In the genomic region with DNA sequence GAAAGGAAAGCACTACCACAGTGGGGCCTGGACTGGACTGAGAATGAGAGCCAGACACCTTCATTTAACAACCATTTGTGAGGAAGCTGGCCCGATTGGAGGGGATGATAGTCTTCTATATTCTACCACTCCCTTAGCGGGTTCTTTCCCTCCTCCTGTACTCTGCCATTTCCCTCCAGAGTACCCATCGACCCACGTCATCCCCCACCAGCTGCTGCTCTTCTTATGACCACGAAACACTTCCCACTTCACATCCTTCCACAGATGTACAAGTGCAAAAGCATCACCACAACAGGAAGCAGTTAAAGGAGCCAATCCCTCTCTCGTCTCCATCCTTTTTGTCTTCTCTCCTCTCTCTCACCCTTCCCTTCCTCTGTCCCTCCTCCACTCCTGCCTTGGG, we compare ENCODE assay signal across 21 cellular contexts. TPM values are rescaled to one million over a fixed set of nuclear protein-coding genes. Genes with fewer than 3 reads are reported as not detected.
DNase-seq lines count a peak whose midpoint lies in the region; ATAC-seq lines count a peak whose summit lies in the region.
"Had no signal": no experiment of that assay in that cellular context is flagged by ENCODE, and none has a peak within 500 bp of the region (broad histone marks: within the 10 kb centered on the region; RNA-seq: fewer than 3 reads in every experiment).

No MANE protein-coding gene starts in this region.

- H3K4me3 Mint-ChIP-seq in activated CD4-positive, alpha-beta memory T cell treated with anti-CD3 and anti-CD28 coated beads for 36 hours, result no peak overlapping the region
- no peak overlapping the region for H3K4me3 Mint-ChIP-seq in activated CD4-positive, alpha-beta memory T cell treated with anti-CD3 and anti-CD28 coated beads, Interleukin-2, amount 10 ng/mL, durations not matched to agents 7 days and 5 days
- no peak overlapping the region for H3K4me3 Mint-ChIP-seq in effector memory CD8-positive, alpha-beta T cell
- H3K4me3 Mint-ChIP-seq in stimulated activated effector memory CD8-positive, alpha-beta T cell treated with anti-CD3 and anti-CD28 coated beads, Interleukin-12 subunit alpha, Interleukin-12 subunit beta, amount 100 ng/mL, for 72 hours, result no peak overlapping the region
- H3K4me3 Mint-ChIP-seq: activated naive CD4-positive, alpha-beta T cell treated with anti-CD3 and anti-CD28 coated beads, Interleukin-2, amount 50 U/mL, for 24 hours; endodermal cell; nephron had no signal

- no peak overlapping the region for H3K27ac Mint-ChIP-seq in activated CD4-positive, alpha-beta memory T cell treated with anti-CD3 and anti-CD28 coated beads for 36 hours
- no peak overlapping the region for H3K27ac Mint-ChIP-seq in activated CD4-positive, alpha-beta memory T cell treated with anti-CD3 and anti-CD28 coated beads, Interleukin-2, amount 10 ng/mL, durations not matched to agents 7 days and 5 days
- peak overlapping the region in 1 of 2 donors; percentile 36 for H3K27ac Mint-ChIP-seq in effector memory CD8-positive, alpha-beta T cell
- no peak overlapping the region for H3K27ac Mint-ChIP-seq in stimulated activated effector memory CD8-positive, alpha-beta T cell treated with anti-CD3 and anti-CD28 coated beads, Interleukin-12 subunit alpha, Interleukin-12 subunit beta, amount 100 ng/mL, for 72 hours
- H3K27ac Mint-ChIP-seq: activated naive CD4-positive, alpha-beta T cell treated with anti-CD3 and anti-CD28 coated beads, Interleukin-2, amount 50 U/mL, for 24 hours; endodermal cell; nephron had no signal

- in situ Hi-C loops in KBM-7 (cut with MboI; ENCODE audit: low pct_unique_long_range_greater_than_20kb, low sequenced_read_pairs), result no loop called here

- peaks cover 7% of the 10 kb centered on the region for H3K4me1 Mint-ChIP-seq in activated CD4-positive, alpha-beta memory T cell treated with anti-CD3 and anti-CD28 coated beads for 36 hours (ENCODE audit: low read depth)
- peaks cover 6% of the 10 kb centered on the region for H3K4me1 Mint-ChIP-seq in activated CD4-positive, alpha-beta memory T cell treated with anti-CD3 and anti-CD28 coated beads, Interleukin-2, amount 10 ng/mL, durations not matched to agents 7 days and 5 days
- peaks cover 3 to 5% of the 10 kb centered on the region in 2 donors for H3K4me1 Mint-ChIP-seq in effector memory CD8-positive, alpha-beta T cell (ENCODE audit: low read depth in 2 of 2)
- peaks cover 6% of the 10 kb centered on the region for H3K4me1 Mint-ChIP-seq in stimulated activated effector memory CD8-positive, alpha-beta T cell treated with anti-CD3 and anti-CD28 coated beads, Interleukin-12 subunit alpha, Interleukin-12 subunit beta, amount 100 ng/mL, for 72 hours
- H3K4me1 Mint-ChIP-seq: endodermal cell had no signal

- DNase-seq in activated CD4-positive, alpha-beta memory T cell treated with anti-CD3 and anti-CD28 coated beads for 36 hours, result peak; percentile 22
- no peak for DNase-seq in activated CD4-positive, alpha-beta memory T cell treated with anti-CD3 and anti-CD28 coated beads, Interleukin-2, amount 10 ng/mL, durations not matched to agents 7 days and 5 days
- peak; percentile 51 for DNase-seq in KBM-7
- DNase-seq in effector memory CD8-positive, alpha-beta T cell, result no peak
- no peak for DNase-seq in stimulated activated effector memory CD8-positive, alpha-beta T cell treated with anti-CD3 and anti-CD28 coated beads, Interleukin-12 subunit alpha, Interleukin-12 subunit beta, amount 100 ng/mL, for 72 hours (ENCODE audit: low spot score in 2 of 2)
- DNase-seq in NCI-H1694 (lab: John Stamatoyannopoulos, UW), result no peak
- DNase-seq in NCI-H774 (lab: John Stamatoyannopoulos, UW), result no peak
- DNase-seq: activated T-cell treated with anti-CD3 and anti-CD28 coated beads, Interleukin-2, amount 50 U/mL, for 1 hour; BE2C; endodermal cell; kidney glomerular epithelial cell; mammary epithelial cell; NCI-H187 treated with DMSO at 0.1 percent for 48 hours; NCI-H82; PC-3; posterior cingulate gyrus; SHP77; upper lobe of right lung had no signal

- intact Hi-C loops in activated CD4-positive, alpha-beta memory T cell treated with anti-CD3 and anti-CD28 coated beads for 36 hours (cut with micrococcal nuclease), result loop anchor here (10.0 kb wide), 1 partner anchor 387 kb away; no protein-coding TSS in a partner anchor

- peaks cover 1% of the 10 kb centered on the region for H3K27me3 Mint-ChIP-seq in activated CD4-positive, alpha-beta memory T cell treated with anti-CD3 and anti-CD28 coated beads for 36 hours
- peaks cover 2% of the 10 kb centered on the region for H3K27me3 Mint-ChIP-seq in activated CD4-positive, alpha-beta memory T cell treated with anti-CD3 and anti-CD28 coated beads, Interleukin-2, amount 10 ng/mL, durations not matched to agents 7 days and 5 days
- peaks cover 0 to 4% of the 10 kb centered on the region in 2 donors for H3K27me3 Mint-ChIP-seq in effector memory CD8-positive, alpha-beta T cell
- H3K27me3 Mint-ChIP-seq: activated naive CD4-positive, alpha-beta T cell treated with anti-CD3 and anti-CD28 coated beads, Interleukin-2, amount 50 U/mL, for 24 hours had no signal

- POLR2A ChIA-PET in activated CD4-positive, alpha-beta memory T cell treated with anti-CD3 and anti-CD28 coated beads for 36 hours (lab: Charles Lee), result no interaction called here
- POLR2A ChIA-PET in activated CD4-positive, alpha-beta memory T cell treated with anti-CD3 and anti-CD28 coated beads, Interleukin-2, amount 10 ng/mL, durations not matched to agents 7 days and 5 days (lab: Charles Lee), result no interaction called here

- CTCF ChIA-PET in activated CD4-positive, alpha-beta memory T cell treated with anti-CD3 and anti-CD28 coated beads for 36 hours (lab: Charles Lee), result interaction anchor here (0.9 to 9.1 kb wide), 5 partner anchors 9 to 217 kb away, joined by 3 to 100 read pairs (median 11); a partner anchor contains a TSS
- CTCF ChIA-PET in activated CD4-positive, alpha-beta memory T cell treated with anti-CD3 and anti-CD28 coated beads, Interleukin-2, amount 10 ng/mL, durations not matched to agents 7 days and 5 days (lab: Charles Lee), result interaction anchor here (1.2 to 6.2 kb wide), 3 partner anchors 9 to 118 kb away, joined by 4 to 54 read pairs (median 11); a partner anchor contains a TSS

- no peaks in the 10 kb centered on the region for H3K36me3 Mint-ChIP-seq in activated CD4-positive, alpha-beta memory T cell treated with anti-CD3 and anti-CD28 coated beads for 36 hours
- no peaks in the 10 kb centered on the region for H3K36me3 Mint-ChIP-seq in activated CD4-positive, alpha-beta memory T cell treated with anti-CD3 and anti-CD28 coated beads, Interleukin-2, amount 10 ng/mL, durations not matched to agents 7 days and 5 days (ENCODE audit: low read depth)
- no peaks in the 10 kb centered on the region for H3K36me3 Mint-ChIP-seq in effector memory CD8-positive, alpha-beta T cell (ENCODE audit: insufficient read depth)
- H3K36me3 Mint-ChIP-seq in stimulated activated effector memory CD8-positive, alpha-beta T cell treated with anti-CD3 and anti-CD28 coated beads, Interleukin-12 subunit alpha, Interleukin-12 subunit beta, amount 100 ng/mL, for 72 hours, result no peaks in the 10 kb centered on the region
- H3K36me3 Mint-ChIP-seq: activated naive CD4-positive, alpha-beta T cell treated with anti-CD3 and anti-CD28 coated beads, Interleukin-2, amount 50 U/mL, for 24 hours had no signal

- peak; percentile 65 for ATAC-seq in effector memory CD8-positive, alpha-beta T cell (replicated peaks)
- peak; percentile 48 for ATAC-seq in stimulated activated effector memory CD8-positive, alpha-beta T cell treated with anti-CD3 and anti-CD28 coated beads, Interleukin-12 subunit alpha, Interleukin-12 subunit beta, amount 100 ng/mL, for 72 hours
- ATAC-seq in HG02759 (IDR thresholded peaks at IDR 0.05; ENCODE audit: unreplicated experiment), result no peak
- ATAC-seq: PC-3, upper lobe of right lung had no signal

- no peaks in the 10 kb centered on the region for H3K9me3 Mint-ChIP-seq in activated CD4-positive, alpha-beta memory T cell treated with anti-CD3 and anti-CD28 coated beads for 36 hours
- H3K9me3 Mint-ChIP-seq in activated CD4-positive, alpha-beta memory T cell treated with anti-CD3 and anti-CD28 coated beads, Interleukin-2, amount 10 ng/mL, durations not matched to agents 7 days and 5 days, result no peaks in the 10 kb centered on the region
- no peaks in the 10 kb centered on the region for H3K9me3 Mint-ChIP-seq in effector memory CD8-positive, alpha-beta T cell
- no peaks in the 10 kb centered on the region for H3K9me3 Mint-ChIP-seq in stimulated activated effector memory CD8-positive, alpha-beta T cell treated with anti-CD3 and anti-CD28 coated beads, Interleukin-12 subunit alpha, Interleukin-12 subunit beta, amount 100 ng/mL, for 72 hours
- H3K9me3 Mint-ChIP-seq: activated naive CD4-positive, alpha-beta T cell treated with anti-CD3 and anti-CD28 coated beads, Interleukin-2, amount 50 U/mL, for 24 hours; endodermal cell; nephron had no signal

RNA-seq across cellular contexts. Expression of a gene that starts 18.0 kb away (rescaled TPM):
- total RNA-seq in activated CD4-positive, alpha-beta memory T cell treated with anti-CD3 and anti-CD28 coated beads for 36 hours, result 10 to 100 TPM; 18.8 to 20.8 TPM
- total RNA-seq in activated CD4-positive, alpha-beta memory T cell treated with anti-CD3 and anti-CD28 coated beads, Interleukin-2, amount 10 ng/mL, durations not matched to agents 7 days and 5 days, result 10 to 100 TPM; 18.4 to 20.9 TPM

Comparison
In these comparisons a context has a peak if more than half of its experiments do, and no peak if none do; other contexts are left out.
1. DNase-seq: peak in activated CD4-positive, alpha-beta memory T cell treated with anti-CD3 and anti-CD28 coated beads for 36 hours (single experiment) and KBM-7 (single experiment); none in activated CD4-positive, alpha-beta memory T cell treated with anti-CD3 and anti-CD28 coated beads, Interleukin-2, amount 10 ng/mL, durations not matched to agents 7 days and 5 days (single experiment), effector memory CD8-positive, alpha-beta T cell (0 of 3), stimulated activated effector memory CD8-positive, alpha-beta T cell treated with anti-CD3 and anti-CD28 coated beads, Interleukin-12 subunit alpha, Interleukin-12 subunit beta, amount 100 ng/mL, for 72 hours (0 of 2), NCI-H1694 (single experiment) and NCI-H774 (single experiment).